ENCODE assay signal across 8 cellular contexts in genomic region chr2:204683384-204683783, GRCh38.
"Had no signal": no experiment of that assay in that cellular context is flagged by ENCODE, and none has a peak within 500 bp of the region (broad histone marks: within the 10 kb centered on the region; RNA-seq: fewer than 3 reads in every experiment).

No MANE protein-coding gene starts in this region.

- H3K4me3 ChIP-seq: K562 had no signal

- H3K27ac Mint-ChIP-seq: IgD-negative memory B cell had no signal

- DNase-seq: IMR-90, KBM-7, KG1 had no signal

- H3K27ac ChIP-seq: HL-60, KMS-11 had no signal

- H3K4me2 ChIP-seq: KMS-11 had no signal

- H3K27me3 Mint-ChIP-seq: IgD-negative memory B cell had no signal

- ATAC-seq: K562 had no signal

- H3K4me1 Mint-ChIP-seq: IgD-negative memory B cell had no signal

- H3K4me3 Mint-ChIP-seq: IgD-negative memory B cell had no signal

- H3K36me3 Mint-ChIP-seq: IgD-negative memory B cell had no signal

- H3K9ac ChIP-seq: KMS-11 had no signal

- FAIRE-seq: HTR-8/SVneo, K562 had no signal
